ENCODE assay signal across 29 cellular contexts in the genomic region with DNA sequence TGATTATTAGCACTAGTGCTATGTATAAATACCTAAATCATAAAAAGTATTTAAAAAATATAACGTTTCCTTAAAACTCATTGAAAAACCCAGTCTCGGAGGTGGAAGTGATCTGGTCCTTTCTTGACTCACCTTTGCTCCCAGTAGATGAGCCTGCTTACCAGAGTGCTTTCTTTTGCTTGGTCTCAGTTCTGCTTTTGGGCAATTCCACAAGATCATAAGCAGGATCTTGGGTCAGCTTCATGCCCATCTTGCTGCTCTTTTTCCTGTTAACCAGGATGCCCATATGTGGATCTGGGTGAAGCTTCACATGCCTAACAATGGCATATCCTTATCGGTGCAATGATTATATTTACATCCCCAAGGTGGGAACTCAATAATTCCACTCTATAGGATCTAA.
"Had no signal": no experiment of that assay in that cellular context is flagged by ENCODE, and none has a peak within 500 bp of the region (broad histone marks: within the 10 kb centered on the region; RNA-seq: fewer than 3 reads in every experiment).

No MANE protein-coding gene starts in this region.

- H3K4me3 Mint-ChIP-seq: activated CD4-positive, alpha-beta memory T cell treated with anti-CD3 and anti-CD28 coated beads, Interleukin-2, amount 10 ng/mL, durations not matched to agents 7 days and 5 days; activated CD4-positive, alpha-beta T cell treated with anti-CD3 and anti-CD28 coated beads, Interleukin-2, amount 10 ng/mL, durations not matched to agents 7 days and 5 days; activated naive CD8-positive, alpha-beta T cell; activated T-cell treated with anti-CD3 and anti-CD28 coated beads, Interleukin-2, amount 50 U/mL, for 4 hours; activated T-helper 17 cell treated with anti-CD3 and anti-CD28 coated beads, Interleukin-2, amount 50 U/mL, for 72 hours; endodermal cell; T-helper 17 cell; T-helper 2 cell treated with Interferon-gamma antibody and Interleukin-4, amounts not matched to agents 5 μg/mL and 100 μg/mL, for 36 hours; WTC11 had no signal

- DNase-seq: activated CD4-positive, alpha-beta memory T cell treated with anti-CD3 and anti-CD28 coated beads, Interleukin-2, amount 10 ng/mL, durations not matched to agents 7 days and 5 days; activated CD4-positive, alpha-beta T cell treated with anti-CD3 and anti-CD28 coated beads for 1 hour; activated CD4-positive, alpha-beta T cell treated with anti-CD3 and anti-CD28 coated beads for 4 hours; activated CD4-positive, alpha-beta T cell treated with anti-CD3 and anti-CD28 coated beads, Interleukin-2, amount 10 ng/mL, durations not matched to agents 7 days and 5 days; activated CD4-positive, alpha-beta T cell treated with anti-CD3 and anti-CD28 coated beads, Interleukin-2, amount 50 U/mL, for 4 hours; activated CD8-positive, alpha-beta memory T cell treated with anti-CD3 and anti-CD28 coated beads, Interleukin-2, amount 50 U/mL, for 48 hours; activated effector memory CD4-positive, alpha-beta T cell treated with Interleukin-2 at 50 U/mL for 16 hours; activated gamma-delta T cell treated with Interleukin-2 at 50 U/mL for 16 hours; activated naive CD4-positive, alpha-beta T cell treated with anti-CD3 and anti-CD28 coated beads, Interleukin-2, amount 50 U/mL, for 16 hours; activated naive CD4-positive, alpha-beta T cell treated with Interleukin-2 at 50 U/mL for 16 hours; activated T-cell treated with anti-CD3 and anti-CD28 coated beads for 4 hours; activated T-cell treated with anti-CD3 and anti-CD28 coated beads, Interleukin-2, amount 50 U/mL, for 4 hours; amniotic stem cell; anterior cingulate cortex; caudate nucleus; cortex of kidney; effector memory CD4-positive, alpha-beta T cell; endodermal cell; foreskin fibroblast; head of caudate nucleus; hippocampal formation; T-helper 17 cell; T1000 had no signal

- H3K9me3 Mint-ChIP-seq: activated CD4-positive, alpha-beta T cell treated with anti-CD3 and anti-CD28 coated beads, Interleukin-2, amount 10 ng/mL, durations not matched to agents 7 days and 5 days; endodermal cell had no signal

- ATAC-seq: activated T-cell treated with anti-CD3 and anti-CD28 coated beads, Interleukin-2, amount 50 U/mL, for 4 hours; activated T-helper 17 cell treated with anti-CD3 and anti-CD28 coated beads, Interleukin-2, amount 50 U/mL, for 72 hours; esophagus mucosa; T-helper 17 cell; WTC11 had no signal

- H3K27ac ChIP-seq: VCaP had no signal

- H3K4me1 Mint-ChIP-seq: activated CD4-positive, alpha-beta T cell treated with anti-CD3 and anti-CD28 coated beads, Interleukin-2, amount 10 ng/mL, durations not matched to agents 7 days and 5 days; activated T-helper 17 cell treated with anti-CD3 and anti-CD28 coated beads, Interleukin-2, amount 50 U/mL, for 72 hours; endodermal cell; T-helper 17 cell had no signal

- H3K27me3 Mint-ChIP-seq: activated CD4-positive, alpha-beta memory T cell treated with anti-CD3 and anti-CD28 coated beads, Interleukin-2, amount 10 ng/mL, durations not matched to agents 7 days and 5 days; activated CD4-positive, alpha-beta T cell treated with anti-CD3 and anti-CD28 coated beads, Interleukin-2, amount 10 ng/mL, durations not matched to agents 7 days and 5 days; T-helper 17 cell had no signal

- H3K36me3 Mint-ChIP-seq: activated naive CD8-positive, alpha-beta T cell; WTC11 had no signal

- H3K27ac Mint-ChIP-seq: activated CD4-positive, alpha-beta memory T cell treated with anti-CD3 and anti-CD28 coated beads, Interleukin-2, amount 10 ng/mL, durations not matched to agents 7 days and 5 days; activated CD4-positive, alpha-beta T cell treated with anti-CD3 and anti-CD28 coated beads, Interleukin-2, amount 10 ng/mL, durations not matched to agents 7 days and 5 days; activated naive CD8-positive, alpha-beta T cell; activated T-helper 17 cell treated with anti-CD3 and anti-CD28 coated beads, Interleukin-2, amount 50 U/mL, for 72 hours; endodermal cell; T-helper 17 cell; T-helper 2 cell treated with Interferon-gamma antibody and Interleukin-4, amounts not matched to agents 5 μg/mL and 100 μg/mL, for 36 hours; WTC11 had no signal
